In genomic region chr16:10641953-10642949, GRCh38 we compare ENCODE assay signal across 1 cellular context.
A peak's percentile ranks its signal among the peaks of the same experiment; 100 is the strongest.
TF ChIP-seq lines count a peak whose summit lies in the region.

No MANE protein-coding gene starts in this region.

TF ChIP-seq in HepG2, 621 proteins besides CTCF, POLR2A, EP300 and RAD21 (continued from another document and continues in another):
- TF ChIP-seq ZNF33A (CRISPR knock-in tag; IDR thresholded peaks at IDR 0.05; ENCODE audit: borderline replicate concordance), result no peak
- TF ChIP-seq RERE (CRISPR knock-in tag; IDR thresholded peaks at IDR 0.05; ENCODE audit: low read depth), result peak; percentile 50; the same call in 1 of the 2 replicates
- TF ChIP-seq ZBTB14 (CRISPR knock-in tag; IDR thresholded peaks at IDR 0.05), result no peak
- TF ChIP-seq TMF1 (CRISPR knock-in tag; IDR thresholded peaks at IDR 0.05; ENCODE audit: low read depth), result no peak
- TF ChIP-seq ZMYM4 (CRISPR knock-in tag; IDR thresholded peaks at IDR 0.05), result peak; percentile 52
- peak; percentile 31; the same call in 1 of the 2 replicates for TF ChIP-seq HNF1A (IDR thresholded peaks at IDR 0.05; ENCODE audit: low read depth)
- TF ChIP-seq HNF1A (CRISPR knock-in tag; IDR thresholded peaks at IDR 0.05; ENCODE audit: borderline replicate concordance), result peak; percentile 25; the same call in 1 of the 2 replicates
- no peak for TF ChIP-seq JUNB (CRISPR knock-in tag; IDR thresholded peaks at IDR 0.05; ENCODE audit: borderline replicate concordance)
- TF ChIP-seq REST (IDR thresholded peaks at IDR 0.05; ENCODE audit: borderline replicate concordance in 1 of 2, low read depth in 1 of 2, low read length in 2 of 2), result no peak
- no peak for TF ChIP-seq EZH2 (conservative IDR thresholded peaks at IDR 0.05; ENCODE audit: low read depth, low read length)
- TF ChIP-seq PLRG1 (conservative IDR thresholded peaks at IDR 0.05), result no peak
- TF ChIP-seq ZBTB2 (CRISPR knock-in tag; IDR thresholded peaks at IDR 0.05; ENCODE audit: low read depth), result no peak
- TF ChIP-seq ZNF512 (CRISPR knock-in tag; IDR thresholded peaks at IDR 0.05), result peak; percentile 20; the same call in 1 of the 2 replicates
- TF ChIP-seq PRDM4 (CRISPR knock-in tag; IDR thresholded peaks at IDR 0.05; ENCODE audit: borderline replicate concordance), result no peak
- TF ChIP-seq ZBTB37 (CRISPR knock-in tag; IDR thresholded peaks at IDR 0.05), result peak; percentile 57; the same call in 1 of the 2 replicates
- peak; percentile 58 for TF ChIP-seq ZBTB7B (CRISPR knock-in tag; IDR thresholded peaks at IDR 0.05)
- no peak for TF ChIP-seq MYPOP (CRISPR knock-in tag; IDR thresholded peaks at IDR 0.05)
- TF ChIP-seq SRSF4 (IDR thresholded peaks at IDR 0.05; ENCODE audit: low read depth, low read length, poor library complexity, severe bottlenecking), result no peak
- no peak for TF ChIP-seq ZNF556 (CRISPR knock-in tag; IDR thresholded peaks at IDR 0.05; ENCODE audit: borderline replicate concordance)
- TF ChIP-seq CBX5 (CRISPR knock-in tag; IDR thresholded peaks at IDR 0.05; ENCODE audit: borderline replicate concordance), result peak; percentile 60; the same call in 1 of the 2 replicates
- no peak for TF ChIP-seq CBX2 (IDR thresholded peaks at IDR 0.05; ENCODE audit: low read depth, low read length)
- no peak for TF ChIP-seq CBX2 (CRISPR knock-in tag; IDR thresholded peaks at IDR 0.05; ENCODE audit: low read depth)
- TF ChIP-seq DPF2 (CRISPR knock-in tag; IDR thresholded peaks at IDR 0.05; ENCODE audit: borderline replicate concordance, low read depth), result peak; percentile 57
